8 cellular contexts compared by ENCODE assay signal in the genomic region with DNA sequence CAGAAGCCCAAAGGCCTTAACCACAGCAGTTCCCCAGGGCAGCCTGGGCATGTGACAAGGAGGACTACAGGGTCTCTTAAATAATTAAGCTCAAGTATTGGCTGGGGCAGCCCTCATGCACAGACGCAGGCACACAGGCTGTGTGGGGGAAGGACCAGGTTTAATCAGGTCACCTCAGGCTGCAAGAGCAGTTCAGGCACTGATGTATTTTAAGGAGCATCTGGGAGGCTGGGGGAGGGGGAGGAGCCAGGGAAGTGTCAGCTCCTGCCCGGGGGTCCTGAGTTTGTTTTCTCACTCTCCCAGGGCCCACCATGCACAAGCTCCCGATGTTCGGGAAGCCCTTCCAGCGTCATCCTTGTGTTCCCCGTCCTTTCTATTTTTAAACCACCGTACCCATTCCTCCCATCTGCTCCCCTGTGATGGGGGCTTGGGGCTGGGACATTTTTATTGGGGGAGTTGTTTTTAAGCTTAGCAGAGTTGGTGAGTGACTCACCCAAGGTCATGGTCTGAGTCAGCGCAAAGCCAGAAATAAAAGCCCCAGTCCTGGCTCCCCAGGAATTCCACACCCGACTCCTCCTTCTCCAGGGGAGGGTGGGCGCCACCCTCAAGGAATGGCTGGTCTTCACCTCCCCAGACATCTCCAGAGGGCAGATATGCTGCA. TPM values are rescaled to one million over a fixed set of nuclear protein-coding genes. Genes with fewer than 3 reads are reported as not detected.
DNase-seq lines count a peak whose midpoint lies in the region; ATAC-seq and TF ChIP-seq lines count a peak whose summit lies in the region.
"Had no signal": no experiment of that assay in that cellular context is flagged by ENCODE, and none has a peak within 500 bp of the region (broad histone marks: within the 10 kb centered on the region; RNA-seq: fewer than 3 reads in every experiment).

No MANE protein-coding gene starts in this region.

- no peaks in the 10 kb centered on the region for H3K36me3 Mint-ChIP-seq in endodermal cell (ENCODE audit: low read depth)

- H3K27ac ChIP-seq in HUES64 (ENCODE audit: low read depth, low read length) = peak overlapping the region; percentile 58; the same call in 1 of the 2 replicates
- no peak overlapping the region for H3K27ac ChIP-seq in endodermal cell (ENCODE audit: low read depth, low read length)

- peak overlapping the region; percentile 52 for H3K27ac Mint-ChIP-seq in endodermal cell

- H3K4me3 ChIP-seq in HUES64 (ENCODE audit: low read length) = no peak overlapping the region
- H3K4me3 ChIP-seq in endodermal cell (ENCODE audit: low read length) = no peak overlapping the region
- H3K4me3 ChIP-seq in skeletal muscle satellite cell (ENCODE audit: low read length) = peak overlapping the region; percentile 52

- H3K36me3 ChIP-seq in HUES64 (ENCODE audit: insufficient read depth, low read length) (no peaks in the 10 kb centered on the region), endodermal cell (ENCODE audit: control insufficient read depth, insufficient read depth, low read length) (no peaks in the 10 kb centered on the region), skeletal muscle satellite cell (ENCODE audit: insufficient read depth, low read length) (no peaks in the 10 kb centered on the region)

- TF ChIP-seq CTCF in endodermal cell (conservative IDR thresholded peaks at IDR 0.05) = no peak

- H3K9me3 Mint-ChIP-seq in endodermal cell = no peaks in the 10 kb centered on the region

- no peak for ATAC-seq in HG03439 (IDR thresholded peaks at IDR 0.05; ENCODE audit: unreplicated experiment)

- peaks cover 29% of the 10 kb centered on the region for H3K4me1 Mint-ChIP-seq in endodermal cell

- H3K9ac ChIP-seq in HUES64 (ENCODE audit: low read depth, low read length) (no peak overlapping the region), endodermal cell (ENCODE audit: extremely low read depth, low read length, poor library complexity, severe bottlenecking) (no peak overlapping the region), skeletal muscle satellite cell (ENCODE audit: low read depth, low read length) (peak overlapping the region; percentile 58)

- H3K9me3 ChIP-seq in HUES64 (ENCODE audit: insufficient read depth, low read depth, low read length) = no peaks in the 10 kb centered on the region
- H3K9me3 ChIP-seq in endodermal cell (ENCODE audit: control insufficient read depth, low read length) = no peaks in the 10 kb centered on the region
- H3K9me3 ChIP-seq in skeletal muscle satellite cell (replicated peaks; ENCODE audit: low read length) = no peaks in the 10 kb centered on the region

- 42% methylated on average over 9 of the region's 10 CpGs for WGBS in HUES64
- WGBS in endodermal cell (ENCODE audit: insufficient coverage in 1 of 2, insufficient read length in 1 of 2), 2 experiments = 68 to 69% methylated on average over 5 to 10 of the region's 10 CpGs

- H3K4me2 ChIP-seq in skeletal muscle satellite cell (ENCODE audit: low read length) = peak overlapping the region; percentile 79

- no peaks in the 10 kb centered on the region for H3K27me3 Mint-ChIP-seq in endodermal cell (ENCODE audit: insufficient read depth)

- peak; percentile 76 for DNase-seq in endodermal cell
- DNase-seq in RPMI8226 = no peak
- DNase-seq in COLO829 (ENCODE audit: low spot score) = no peak
- DNase-seq: activated CD4-positive, alpha-beta T cell treated with anti-CD3 and anti-CD28 coated beads, Interleukin-2, amount 50 U/mL, for 4 hours; MM.1S had no signal

- H3K27me3 ChIP-seq in HUES64 (ENCODE audit: insufficient read depth, low read length) (no peaks in the 10 kb centered on the region), endodermal cell (ENCODE audit: control insufficient read depth, insufficient read depth, low read length, poor library complexity, severe bottlenecking) (no peaks in the 10 kb centered on the region), skeletal muscle satellite cell (ENCODE audit: control insufficient read depth, insufficient read depth, low read length) (no peaks in the 10 kb centered on the region)

- H3K4me1 ChIP-seq in HUES64 (ENCODE audit: insufficient read depth, low read length) (peaks cover 30% of the 10 kb centered on the region), endodermal cell (ENCODE audit: control insufficient read depth, insufficient read depth, low read length) (peaks cover 3% of the 10 kb centered on the region), skeletal muscle satellite cell (ENCODE audit: control insufficient read depth, insufficient read depth, low read length) (peaks cover 53% of the 10 kb centered on the region)

- H3K4me3 Mint-ChIP-seq in endodermal cell = no peak overlapping the region

RNA-seq across cellular contexts. Expression of gene CSDC2, which starts 2.4 kb away (rescaled TPM):
- polyA plus RNA-seq in HUES64 (2013, experiment 1 of 2) = 0.85 TPM
- 0.63 TPM for polyA plus RNA-seq in HUES64 (2013, experiment 2 of 2)
- total RNA-seq in endodermal cell = under 1 TPM; 0.27 to 0.90 TPM
- polyA plus RNA-seq in endodermal cell (2013, experiment 1 of 2) = 4.9 TPM
- 4.2 TPM for polyA plus RNA-seq in endodermal cell (2013, experiment 2 of 2)
- under 0.01 and 0.87 TPM in 2 replicates for total RNA-seq in skeletal muscle satellite cell (2012; rRNA removed)

RNA-seq across cellular contexts. Expression of gene POLR3H, which starts 18.9 kb away (rescaled TPM):
- 25.8 TPM for polyA plus RNA-seq in HUES64 (2013, experiment 1 of 2)
- 21.9 TPM for polyA plus RNA-seq in HUES64 (2013, experiment 2 of 2)
- 10 to 100 TPM; 30.1 to 32.6 TPM for total RNA-seq in endodermal cell
- 19.1 TPM for polyA plus RNA-seq in endodermal cell (2013, experiment 1 of 2)
- polyA plus RNA-seq in endodermal cell (2013, experiment 2 of 2) = 20.1 TPM
- 20.5 and 24.9 TPM in 2 replicates for total RNA-seq in skeletal muscle satellite cell (2012; rRNA removed)

RNA-seq across cellular contexts. Expression of gene PMM1, which starts 26.5 kb away (rescaled TPM):
- polyA plus RNA-seq in HUES64 (2013, experiment 1 of 2) = 8.2 TPM
- 10.0 TPM for polyA plus RNA-seq in HUES64 (2013, experiment 2 of 2)
- 10 to 100 TPM; 19.0 to 32.3 TPM for total RNA-seq in endodermal cell
- 25.3 TPM for polyA plus RNA-seq in endodermal cell (2013, experiment 1 of 2)
- polyA plus RNA-seq in endodermal cell (2013, experiment 2 of 2) = 26.0 TPM
- 17.0 and 18.3 TPM in 2 replicates for total RNA-seq in skeletal muscle satellite cell (2012; rRNA removed)

RNA-seq across cellular contexts. Expression of gene DESI1, which starts 57.7 kb away (rescaled TPM):
- 24.9 TPM for polyA plus RNA-seq in HUES64 (2013, experiment 1 of 2)
- 18.8 TPM for polyA plus RNA-seq in HUES64 (2013, experiment 2 of 2)
- total RNA-seq in endodermal cell = 10 to 100 TPM; 21.8 to 28.9 TPM
- polyA plus RNA-seq in endodermal cell (2013, experiment 1 of 2) = 31.6 TPM
- polyA plus RNA-seq in endodermal cell (2013, experiment 2 of 2) = 27.1 TPM
- 35.0 and 42.8 TPM in 2 replicates for total RNA-seq in skeletal muscle satellite cell (2012; rRNA removed)

RNA-seq across cellular contexts. Expression of gene XRCC6, which starts 57.9 kb away (rescaled TPM):
- polyA plus RNA-seq in HUES64 (2013, experiment 1 of 2) = 494 TPM
- 469 TPM for polyA plus RNA-seq in HUES64 (2013, experiment 2 of 2)
- total RNA-seq in endodermal cell = 100 to 1,000 TPM; 345 to 387 TPM
- 403 TPM for polyA plus RNA-seq in endodermal cell (2013, experiment 1 of 2)
- 394 TPM for polyA plus RNA-seq in endodermal cell (2013, experiment 2 of 2)
- 267 and 273 TPM in 2 replicates for total RNA-seq in skeletal muscle satellite cell (2012; rRNA removed)
